Comparison of ENCODE assay signal across 13 cellular contexts in the genomic region with DNA sequence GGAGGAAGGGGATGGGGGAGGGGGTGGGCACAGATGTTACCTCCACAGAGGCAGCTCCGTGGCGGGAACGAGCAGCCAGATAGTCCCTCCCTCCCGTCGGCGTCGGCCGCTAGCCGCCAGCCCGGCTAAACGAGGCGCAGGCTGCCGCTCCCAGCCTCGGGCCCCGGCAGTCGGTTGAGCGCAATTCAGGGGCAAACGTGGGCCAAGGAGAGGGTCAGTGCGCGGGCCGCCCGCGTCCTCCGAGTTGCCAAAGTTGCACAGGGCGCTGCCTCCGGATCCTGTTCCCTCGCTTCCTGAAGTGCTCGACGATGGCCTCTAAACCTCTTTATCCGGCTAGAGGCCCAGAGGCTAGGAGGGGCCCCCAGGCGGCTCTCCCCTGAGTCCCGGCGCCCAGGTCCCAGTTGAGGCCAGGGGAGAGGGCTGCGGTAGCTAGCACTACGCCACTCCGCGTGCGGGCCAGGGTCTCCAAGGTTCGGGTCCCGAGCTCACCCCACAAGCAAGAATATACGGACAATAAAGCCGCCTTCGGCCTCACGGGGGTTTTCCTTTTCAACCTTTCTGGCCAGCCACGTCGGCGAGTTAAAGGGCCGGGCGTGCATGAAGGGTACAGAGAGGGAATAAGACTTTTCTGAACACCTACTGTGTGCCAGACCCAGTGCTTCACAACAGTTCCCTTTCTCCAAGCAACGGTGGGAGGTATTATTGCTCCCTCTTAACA.
DNase-seq lines count a peak whose midpoint lies in the region; ATAC-seq, FAIRE-seq and TF ChIP-seq lines count a peak whose summit lies in the region.
"Had no signal": no experiment of that assay in that cellular context is flagged by ENCODE, and none has a peak within 500 bp of the region (broad histone marks: within the 10 kb centered on the region; RNA-seq: fewer than 3 reads in every experiment).

No MANE protein-coding gene starts in this region.

- H3K4me3 ChIP-seq in adipocyte (ENCODE audit: low read length) (peak overlapping the region; percentile 78), kidney (ENCODE audit: low read length in 2 of 2) (peak overlapping the region; percentile 38 to 47), thoracic aorta (peak overlapping the region; percentile 74), BE2C (ENCODE audit: low read depth, low read length) (no peak overlapping the region)
- H3K4me3 ChIP-seq: mucosa of descending colon had no signal

- no peak for FAIRE-seq in kidney (lab: Jason Lieb, UNC)

- H3K9ac ChIP-seq in adipocyte (ENCODE audit: low read length) (no peak overlapping the region), kidney (ENCODE audit: low read length in 2 of 2) (no peak overlapping the region)

- CTCF ChIA-PET in activated naive CD4-positive, alpha-beta T cell treated with anti-CD3 and anti-CD28 coated beads, Interleukin-2, amount 10 ng/mL, durations not matched to agents 7 days and 5 days (lab: Charles Lee) = no interaction called here

- H3K4me1 Mint-ChIP-seq in activated naive CD4-positive, alpha-beta T cell treated with anti-CD3 and anti-CD28 coated beads, Interleukin-2, amount 10 ng/mL, durations not matched to agents 7 days and 5 days = peaks cover 8% of the 10 kb centered on the region
- H3K4me1 Mint-ChIP-seq: stimulated activated memory B cell treated with anti-CD40 and anti-IgM and Interleukin-4, amounts not matched to agents 10 μg/mL and 1 μg/mL and 100 μg/mL, for 72 hours had no signal

- no peaks in the 10 kb centered on the region for H3K36me3 ChIP-seq in adipocyte (ENCODE audit: control insufficient read depth, insufficient read depth, low read length, severe bottlenecking)
- no peaks in the 10 kb centered on the region for H3K36me3 ChIP-seq in kidney (ENCODE audit: control insufficient read depth in 1 of 2, insufficient read depth in 2 of 2, low read length in 2 of 2)
- no peaks in the 10 kb centered on the region for H3K36me3 ChIP-seq in thoracic aorta
- H3K36me3 ChIP-seq in BE2C = no peaks in the 10 kb centered on the region

- H3K27me3 Mint-ChIP-seq in activated naive CD4-positive, alpha-beta T cell treated with anti-CD3 and anti-CD28 coated beads, Interleukin-2, amount 10 ng/mL, durations not matched to agents 7 days and 5 days = peaks cover 90% of the 10 kb centered on the region

- intact Hi-C loops in kidney (cut with DNase I) = no loop called here

- no peak for DNase-seq in activated naive CD4-positive, alpha-beta T cell treated with anti-CD3 and anti-CD28 coated beads, Interleukin-2, amount 10 ng/mL, durations not matched to agents 7 days and 5 days
- no peak for DNase-seq in activated naive CD4-positive, alpha-beta T cell treated with Interleukin-2 at 50 U/mL for 16 hours
- DNase-seq in adipocyte (ENCODE audit: low read depth) (no peak), kidney (no peak), thoracic aorta (ENCODE audit: low spot score) (no peak), BE2C (no peak)
- DNase-seq: amygdala, Caco-2, mucosa of descending colon had no signal

- peak overlapping the region; percentile 61 for H3K4me3 Mint-ChIP-seq in activated naive CD4-positive, alpha-beta T cell treated with anti-CD3 and anti-CD28 coated beads, Interleukin-2, amount 10 ng/mL, durations not matched to agents 7 days and 5 days

- peaks cover 53% of the 10 kb centered on the region for H3K27me3 ChIP-seq in adipocyte (replicated peaks; ENCODE audit: control insufficient read depth, insufficient read depth, low read length)
- H3K27me3 ChIP-seq in thoracic aorta (replicated peaks; ENCODE audit: insufficient read depth) = no peaks in the 10 kb centered on the region
- H3K27me3 ChIP-seq in BE2C = peaks cover 32% of the 10 kb centered on the region

- H3K9me3 Mint-ChIP-seq in activated naive CD4-positive, alpha-beta T cell treated with anti-CD3 and anti-CD28 coated beads, Interleukin-2, amount 10 ng/mL, durations not matched to agents 7 days and 5 days = no peaks in the 10 kb centered on the region
- H3K9me3 Mint-ChIP-seq: stimulated activated memory B cell treated with anti-CD40 and anti-IgM and Interleukin-4, amounts not matched to agents 10 μg/mL and 1 μg/mL and 100 μg/mL, for 72 hours had no signal

- H3K9me3 ChIP-seq in adipocyte (ENCODE audit: control insufficient read depth, low read length) = no peaks in the 10 kb centered on the region
- H3K9me3 ChIP-seq in kidney (ENCODE audit: control insufficient read depth in 1 of 2, low read length in 2 of 2) = no peaks in the 10 kb centered on the region
- H3K9me3 ChIP-seq in thoracic aorta = no peaks in the 10 kb centered on the region
- no peaks in the 10 kb centered on the region for H3K9me3 ChIP-seq in BE2C
- H3K9me3 ChIP-seq: Caco-2, mucosa of descending colon had no signal

- no peak for ATAC-seq in thoracic aorta (ENCODE audit: insufficient number of reproducible peaks, low FRiP score, low read depth)
- ATAC-seq in HG03025 (IDR thresholded peaks at IDR 0.05; ENCODE audit: low FRiP score, unreplicated experiment) = no peak
- ATAC-seq in HG03378 (IDR thresholded peaks at IDR 0.05; ENCODE audit: unreplicated experiment) = no peak
- ATAC-seq: mucosa of descending colon; stimulated activated memory B cell treated with anti-CD40 and anti-IgM and Interleukin-4, amounts not matched to agents 10 μg/mL and 1 μg/mL and 100 μg/mL, for 72 hours had no signal

- no peak overlapping the region for H3K27ac Mint-ChIP-seq in activated naive CD4-positive, alpha-beta T cell treated with anti-CD3 and anti-CD28 coated beads, Interleukin-2, amount 10 ng/mL, durations not matched to agents 7 days and 5 days
- H3K27ac Mint-ChIP-seq: stimulated activated memory B cell treated with anti-CD40 and anti-IgM and Interleukin-4, amounts not matched to agents 10 μg/mL and 1 μg/mL and 100 μg/mL, for 72 hours had no signal

- H3K27ac ChIP-seq in kidney (ENCODE audit: low read depth in 2 of 2, low read length in 2 of 2) (no peak overlapping the region), thoracic aorta (no peak overlapping the region)
- H3K27ac ChIP-seq: HL-60 had no signal

- H3K4me1 ChIP-seq in adipocyte (ENCODE audit: control insufficient read depth, insufficient read depth, low read length) = no peaks in the 10 kb centered on the region
- peaks cover 0 to 6% of the 10 kb centered on the region in 2 donors for H3K4me1 ChIP-seq in kidney (ENCODE audit: control insufficient read depth in 1 of 2, insufficient read depth in 1 of 2, low read depth in 1 of 2, low read length in 2 of 2)
- peaks cover 4 to 7% of the 10 kb centered on the region in 2 donors for H3K4me1 ChIP-seq in thoracic aorta (ENCODE audit: control insufficient read depth in 1 of 2, low read depth in 2 of 2)
- no peaks in the 10 kb centered on the region for H3K4me1 ChIP-seq in BE2C
- H3K4me1 ChIP-seq: Caco-2 had no signal

- TF ChIP-seq CTCF in kidney (IDR thresholded peaks at IDR 0.05; ENCODE audit: borderline replicate concordance, extremely low read depth, insufficient read depth) = no peak
- no peak for TF ChIP-seq CTCF in thoracic aorta (IDR thresholded peaks at IDR 0.05)
- TF ChIP-seq CTCF in BE2C (IDR thresholded peaks at IDR 0.05; ENCODE audit: low read depth, low read length) = no peak

- H3K36me3 Mint-ChIP-seq in activated naive CD4-positive, alpha-beta T cell treated with anti-CD3 and anti-CD28 coated beads, Interleukin-2, amount 10 ng/mL, durations not matched to agents 7 days and 5 days = no peaks in the 10 kb centered on the region
- H3K36me3 Mint-ChIP-seq: stimulated activated memory B cell treated with anti-CD40 and anti-IgM and Interleukin-4, amounts not matched to agents 10 μg/mL and 1 μg/mL and 100 μg/mL, for 72 hours had no signal
